16 cellular contexts compared by ENCODE assay signal in genomic region chr5:144135113-144135762, GRCh38.
"Had no signal": no experiment of that assay in that cellular context is flagged by ENCODE, and none has a peak within 500 bp of the region (broad histone marks: within the 10 kb centered on the region; RNA-seq: fewer than 3 reads in every experiment).

No MANE protein-coding gene starts in this region.

- H3K4me1 ChIP-seq: colonic mucosa, testis, uterus had no signal

- H3K4me3 ChIP-seq: colonic mucosa, pancreas, testis, uterus had no signal

- H3K9me3 ChIP-seq: colonic mucosa, pancreas, testis, uterus had no signal

- H3K36me3 ChIP-seq: colonic mucosa, pancreas, uterus had no signal

- DNase-seq: activated CD4-positive, alpha-beta T cell treated with anti-CD3 and anti-CD28 coated beads for 4 hours; activated CD8-positive, alpha-beta memory T cell treated with anti-CD3 and anti-CD28 coated beads, Interleukin-2, amount 50 U/mL, for 4 hours; activated CD8-positive, alpha-beta T cell treated with anti-CD3 and anti-CD28 coated beads for 36 hours; activated naive CD4-positive, alpha-beta T cell; colonic mucosa; effector memory CD8-positive, alpha-beta T cell; hypothalamus; left cardiac atrium; pancreas; stimulated activated CD4-positive, alpha-beta T cell treated with anti-CD3 and anti-CD28 coated beads, Interleukin-4, amount 100 ng/mL, for 1 hour; stimulated activated CD8-positive, alpha-beta memory T cell treated with anti-CD3 and anti-CD28 coated beads, Interleukin-4, amount 100 ng/mL, for 48 hours; stimulated activated naive CD8-positive, alpha-beta T cell treated with anti-CD3 and anti-CD28 coated beads, Interleukin-15, amount 100 ng/mL, for 72 hours; T-helper 1 cell; testis; uterus had no signal

- H3K27ac ChIP-seq: colonic mucosa, epithelial cell of prostate, pancreas, testis, uterus had no signal

- ATAC-seq: activated CD8-positive, alpha-beta T cell treated with anti-CD3 and anti-CD28 coated beads for 36 hours; effector memory CD8-positive, alpha-beta T cell; left cardiac atrium; pancreas; stimulated activated naive CD8-positive, alpha-beta T cell treated with anti-CD3 and anti-CD28 coated beads, Interleukin-15, amount 100 ng/mL, for 72 hours had no signal

- H3K27me3 ChIP-seq: colonic mucosa, pancreas, testis, uterus had no signal
